8 cellular contexts compared by ENCODE assay signal in genomic region chr9:119968837-119969707, GRCh38.
DNase-seq lines count a peak whose midpoint lies in the region; ATAC-seq, FAIRE-seq and TF ChIP-seq lines count a peak whose summit lies in the region.

No MANE protein-coding gene starts in this region.

- H3K36me3 ChIP-seq in A673 (ENCODE audit: insufficient read depth, low read length, poor library complexity, severe bottlenecking) (no peaks in the 10 kb centered on the region), mammary epithelial cell (ENCODE audit: insufficient read depth, low read length) (no peaks in the 10 kb centered on the region), kidney (ENCODE audit: control insufficient read depth in 1 of 2, insufficient read depth in 2 of 2, low read length in 2 of 2) (no peaks in the 10 kb centered on the region)

- peak; percentile 98 for TF ChIP-seq CTCF in A673 (conservative IDR thresholded peaks at IDR 0.05; ENCODE audit: low read depth, low read length)
- peak; percentile 96 to 97 for TF ChIP-seq CTCF in mammary epithelial cell (conservative IDR thresholded peaks at IDR 0.05 in 1 of 2, IDR thresholded peaks at IDR 0.05 in 1 of 2; ENCODE audit: extremely low read depth in 1 of 2, insufficient read depth in 1 of 2, low read depth in 1 of 2, low read length in 2 of 2)
- TF ChIP-seq CTCF in kidney (IDR thresholded peaks at IDR 0.05; ENCODE audit: borderline replicate concordance, extremely low read depth, insufficient read depth), result peak; percentile 89

- H3K27ac ChIP-seq in A673 (ENCODE audit: low read depth, low read length, poor library complexity, severe bottlenecking) (no peak overlapping the region), mammary epithelial cell (ENCODE audit: insufficient read depth, low read depth, low read length) (no peak overlapping the region), kidney (ENCODE audit: low read depth in 2 of 2, low read length in 2 of 2) (no peak overlapping the region)

- H3K9me3 ChIP-seq in A673 (ENCODE audit: low read depth, low read length, poor library complexity, severe bottlenecking) (no peaks in the 10 kb centered on the region), mammary epithelial cell (replicated peaks; ENCODE audit: insufficient read depth, low read length) (no peaks in the 10 kb centered on the region), kidney (ENCODE audit: control insufficient read depth in 1 of 2, low read length in 2 of 2) (no peaks in the 10 kb centered on the region)

- H2AFZ ChIP-seq in mammary epithelial cell (ENCODE audit: low read depth, low read length), result no peak overlapping the region

- BruUV-seq in A673 (replicated peaks; lab: Mats Ljungman, UMichigan) (no TSS peak), mammary epithelial cell (replicated peaks; lab: Mats Ljungman, UMichigan) (no TSS peak)

- in situ Hi-C loops in mammary epithelial cell (cut with MboI; ENCODE audit: low sequenced_read_pairs in 2 of 2), result loop anchor here in 1 of 2 donors (10.0 kb wide), 2 partner anchors 386 to 414 kb away; no protein-coding TSS in a partner anchor

- dilution Hi-C loops in mammary epithelial cell (cut with HindIII; ENCODE audit: low sequenced_read_pairs), result no loop called here

- DNase-seq in A673 (ENCODE audit: low spot score) (peak; percentile 76), NCI-H1417 (lab: John Stamatoyannopoulos, UW) (peak; percentile 51 to 87 (median 63)), T-helper 2 cell (peak in 3 of 5 experiments; percentile 5 to 34 (median 6)), mammary epithelial cell (peak; percentile 45), kidney (peak; percentile 91)
- peak; percentile 44 for DNase-seq in stimulated activated CD4-positive, alpha-beta T cell treated with anti-CD3 and anti-CD28 coated beads, Interleukin-1b, Interleukin-23, amount 100 ng/mL, for 48 hours

- CTCF ChIA-PET in A673 (lab: Charles Lee), result interaction anchor here (0.6 to 1.2 kb wide), 2 partner anchors 21 to 194 kb away, joined by 3 read pairs; no protein-coding TSS in a partner anchor
- CTCF ChIA-PET in mammary epithelial cell (lab: Charles Lee; ENCODE audit: low non-redundant PET), result interaction anchor here (0.6 to 0.7 kb wide), 2 partner anchors 8 to 581 kb away, joined by 3 to 4 read pairs; no protein-coding TSS in a partner anchor

- FAIRE-seq in kidney (lab: Jason Lieb, UNC), result no peak

- H3K4me1 ChIP-seq in A673 (ENCODE audit: insufficient read depth, low read length, poor library complexity, severe bottlenecking) (peaks cover 4% of the 10 kb centered on the region), mammary epithelial cell (ENCODE audit: insufficient read depth, low read length) (peaks cover 4% of the 10 kb centered on the region), kidney (ENCODE audit: control insufficient read depth in 1 of 2, insufficient read depth in 1 of 2, low read depth in 1 of 2, low read length in 2 of 2) (peaks cover 5 to 9% of the 10 kb centered on the region in 2 donors)

- H3K79me2 ChIP-seq in mammary epithelial cell (ENCODE audit: insufficient read depth, low read length), result no peaks in the 10 kb centered on the region

- H3K4me3 ChIP-seq in A673 (ENCODE audit: low read depth, low read length, poor library complexity, severe bottlenecking), result no peak overlapping the region
- H3K4me3 ChIP-seq in mammary epithelial cell (replicated peaks in 1 of 3; ENCODE audit: insufficient read depth in 1 of 3, low read depth in 2 of 3, low read length in 3 of 3), result no peak overlapping the region
- H3K4me3 ChIP-seq in kidney (ENCODE audit: low read length in 2 of 2), result no peak overlapping the region

- H3K27me3 ChIP-seq in A673 (replicated peaks; ENCODE audit: insufficient read depth, low read depth, low read length, poor library complexity), result no peaks in the 10 kb centered on the region
- H3K27me3 ChIP-seq in mammary epithelial cell (ENCODE audit: insufficient read depth, low read length), result peaks cover 2% of the 10 kb centered on the region

- no peak overlapping the region for H3K4me2 ChIP-seq in mammary epithelial cell (ENCODE audit: insufficient read depth, low read depth, low read length)

- peak; percentile 87 for ATAC-seq in GM18502 (IDR thresholded peaks at IDR 0.05; ENCODE audit: poor library complexity, unreplicated experiment)
- ATAC-seq in HG02840 (IDR thresholded peaks at IDR 0.05; ENCODE audit: low FRiP score, unreplicated experiment), result peak; percentile 63

- intact Hi-C loops in A673 (cut with micrococcal nuclease; ENCODE audit: unreplicated experiment), result loop anchor here (5.0 kb wide), 1 partner anchor 412 kb away; no protein-coding TSS in a partner anchor
- intact Hi-C loops in mammary epithelial cell (cut with micrococcal nuclease), result loop anchor here (1.0 to 10.0 kb wide), 6 partner anchors 174 to 592 kb away; no protein-coding TSS in a partner anchor
- intact Hi-C loops in kidney (cut with DNase I), result loop anchor here (10.0 kb wide), 1 partner anchor 414 kb away; no protein-coding TSS in a partner anchor

- no peaks in the 10 kb centered on the region for H4K20me1 ChIP-seq in mammary epithelial cell (ENCODE audit: insufficient read depth, low read length)

- no peak overlapping the region for H3K9ac ChIP-seq in mammary epithelial cell (ENCODE audit: insufficient read depth, low read length)
- no peak overlapping the region for H3K9ac ChIP-seq in kidney (ENCODE audit: low read length in 2 of 2)

- POLR2A ChIA-PET in A673 (lab: Charles Lee; ENCODE audit: low non-redundant PET), result no interaction called here

- 34% methylated on average over 14 of the region's 17 CpGs for whole genome bisulfite sequencing in mammary epithelial cell (ENCODE audit: low coverage, missing lambda C conversion rate)

Comparison
In these comparisons a context has a peak if more than half of its experiments do, and no peak if none do; other contexts are left out.
1. DNase-seq: peak in every context shown above with its lines; median percentile 91 in kidney; 76 in A673; 63 in NCI-H1417; 45 in mammary epithelial cell; 44 in stimulated activated CD4-positive, alpha-beta T cell treated with anti-CD3 and anti-CD28 coated beads, Interleukin-1b, Interleukin-23, amount 100 ng/mL, for 48 hours; 6 in T-helper 2 cell.